Comparison of ENCODE assay signal across 6 cellular contexts in the genomic region with DNA sequence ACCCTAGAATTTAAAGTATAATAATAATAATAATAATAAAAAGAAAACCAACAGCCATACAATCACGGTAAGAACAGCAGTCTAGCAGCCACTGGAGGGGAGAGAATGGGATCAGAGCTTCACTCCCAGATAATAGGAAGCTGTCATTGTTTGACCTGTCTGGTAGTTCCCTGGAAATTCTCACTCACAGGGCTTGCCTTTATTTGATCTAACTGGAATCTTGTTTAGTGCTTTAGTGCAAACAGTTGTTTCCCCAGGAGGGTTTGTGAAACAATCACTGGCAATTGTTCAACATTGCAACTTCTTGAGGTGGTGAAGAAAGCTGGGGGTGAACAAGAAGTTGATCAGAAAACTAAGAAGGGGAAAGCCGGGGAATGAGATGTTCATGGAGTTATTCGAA.
"Had no signal": no experiment of that assay in that cellular context is flagged by ENCODE, and none has a peak within 500 bp of the region (broad histone marks: within the 10 kb centered on the region; RNA-seq: fewer than 3 reads in every experiment).

No MANE protein-coding gene starts in this region.

- DNase-seq: H9, HCEC 1CT had no signal

- H3K36me3 Mint-ChIP-seq: IgD-negative memory B cell had no signal

- H3K4me1 Mint-ChIP-seq: IgD-negative memory B cell had no signal

- H3K27ac ChIP-seq: HL-60 had no signal

- H3K4me2 ChIP-seq: GM23338 had no signal

- H3K27me3 Mint-ChIP-seq: IgD-negative memory B cell had no signal

- ATAC-seq: GM23338, HepG2 had no signal

- H3K4me3 Mint-ChIP-seq: GM23338, H9, IgD-negative memory B cell had no signal

- H3K4me3 ChIP-seq: GM23338 had no signal

- H3K27ac Mint-ChIP-seq: GM23338, IgD-negative memory B cell had no signal

- H2AFZ ChIP-seq: GM23338 had no signal
